ENCODE assay signal across 7 cellular contexts in the genomic region with DNA sequence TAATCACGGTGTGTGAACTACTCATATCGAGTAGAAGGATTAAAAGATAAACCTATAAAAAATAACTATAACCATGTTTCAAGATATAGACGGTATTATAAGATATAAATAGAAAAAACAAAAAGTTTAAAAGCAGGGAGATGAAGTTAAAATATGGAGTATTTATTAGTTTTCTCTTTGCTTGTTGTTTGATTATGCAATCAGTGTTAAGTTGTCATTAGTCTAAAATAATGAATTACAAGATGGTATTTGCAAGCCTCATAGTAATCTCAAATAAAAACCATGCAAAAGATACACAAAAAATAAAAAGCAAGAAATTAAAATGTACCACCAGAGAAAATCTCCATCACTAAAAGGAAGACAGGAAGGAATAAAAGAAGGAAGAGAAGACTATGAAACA.
"Had no signal": no experiment of that assay in that cellular context is flagged by ENCODE, and none has a peak within 500 bp of the region (broad histone marks: within the 10 kb centered on the region; RNA-seq: fewer than 3 reads in every experiment).

No MANE protein-coding gene starts in this region.

- H3K4me3 Mint-ChIP-seq: IgD-negative memory B cell had no signal

- H3K27ac Mint-ChIP-seq: IgD-negative memory B cell had no signal

- DNase-seq: KBM-7, KG1 had no signal

- H3K4me2 ChIP-seq: KMS-11 had no signal

- H3K27ac ChIP-seq: HL-60, KMS-11 had no signal

- H3K9ac ChIP-seq: KMS-11 had no signal

- FAIRE-seq: HepG2, HTR-8/SVneo had no signal

- H3K27me3 Mint-ChIP-seq: IgD-negative memory B cell had no signal
